23 cellular contexts compared by ENCODE assay signal in genomic region chr7:101747758-101748345, GRCh38.
DNase-seq lines count a peak whose midpoint lies in the region; ATAC-seq, FAIRE-seq and TF ChIP-seq lines count a peak whose summit lies in the region.
"Had no signal": no experiment of that assay in that cellular context is flagged by ENCODE, and none has a peak within 500 bp of the region (broad histone marks: within the 10 kb centered on the region; RNA-seq: fewer than 3 reads in every experiment).

No MANE protein-coding gene starts in this region.

- H2AFZ ChIP-seq in OCI-LY3 (ENCODE audit: low read depth, low read length): no peak overlapping the region
- no peak overlapping the region for H2AFZ ChIP-seq in HepG2 (ENCODE audit: low read length)
- H2AFZ ChIP-seq: GM23248 had no signal

- H3K4me3 Mint-ChIP-seq in stimulated activated naive CD8-positive, alpha-beta T cell treated with anti-CD3 and anti-CD28 coated beads, Interleukin-15, amount 100 ng/mL, for 72 hours: no peak overlapping the region
- peak overlapping the region; percentile 22 for H3K4me3 Mint-ChIP-seq in mesothelial cell of epicardium
- H3K4me3 Mint-ChIP-seq: CD8-positive, alpha-beta T cell had no signal

- H3K4me3 ChIP-seq in OCI-LY3 (ENCODE audit: low read length): no peak overlapping the region; the same call in 1 of the 2 replicates
- no peak overlapping the region for H3K4me3 ChIP-seq in uterus
- no peak overlapping the region for H3K4me3 ChIP-seq in HepG2 (replicated peaks in 1 of 3; ENCODE audit: insufficient read depth in 1 of 3, low read depth in 2 of 3, low read length in 3 of 3)
- H3K4me3 ChIP-seq: BLaER1 treated with 17β-estradiol and CSF1 and Interleukin-3, amounts not matched to agents 10 nM and 100 nM; GM23248 had no signal

- H3K9me3 Mint-ChIP-seq in stimulated activated naive CD8-positive, alpha-beta T cell treated with anti-CD3 and anti-CD28 coated beads, Interleukin-15, amount 100 ng/mL, for 72 hours: no peaks in the 10 kb centered on the region
- H3K9me3 Mint-ChIP-seq in mesothelial cell of epicardium: no peaks in the 10 kb centered on the region
- H3K9me3 Mint-ChIP-seq: CD8-positive, alpha-beta T cell had no signal

- H3K79me2 ChIP-seq in OCI-LY3 (ENCODE audit: low read length): no peaks in the 10 kb centered on the region
- H3K79me2 ChIP-seq in HepG2 (ENCODE audit: insufficient read depth, low read length): no peaks in the 10 kb centered on the region

- H3K9ac ChIP-seq in OCI-LY3 (ENCODE audit: low read length) (peak overlapping the region; percentile 46; the same call in 1 of the 2 replicates), HepG2 (ENCODE audit: insufficient read depth, low read depth, low read length) (no peak overlapping the region)
- H3K9ac ChIP-seq: BLaER1 treated with 17β-estradiol and CSF1 and Interleukin-3, amounts not matched to agents 10 nM and 100 nM; GM23248 had no signal

- intact Hi-C loops in uterus (cut with DNase I; ENCODE audit: low total_unique reads) (loop anchor here (10.0 kb wide), 1 partner anchor 57 kb away; no protein-coding TSS in a partner anchor), HepG2 (cut with micrococcal nuclease; ENCODE audit: unreplicated experiment) (no loop called here)

- POLR2A ChIA-PET in HepG2 (lab: Yijun Ruan, JAX): no interaction called here

- in situ Hi-C loops in HepG2 (cut with HindIII; ENCODE audit: extremely low pct_ligation_motif_present, low pct_unique_long_range_greater_than_20kb): no loop called here

- no peak for DNase-seq in stimulated activated naive CD8-positive, alpha-beta T cell treated with anti-CD3 and anti-CD28 coated beads, Interleukin-15, amount 100 ng/mL, for 72 hours
- DNase-seq in stimulated activated naive CD8-positive, alpha-beta T cell treated with anti-CD3 and anti-CD28 coated beads, Interleukin-15, Interleukin-2, amounts not matched to agents 100 U/mL and 50 U/mL, for 24 hours: no peak
- peak; percentile 39 to 67 for DNase-seq in mesothelial cell of epicardium (ENCODE audit: low spot score in 2 of 2, unreplicated experiment in 2 of 2)
- DNase-seq in uterus: no peak
- DNase-seq in activated CD4-positive, alpha-beta T cell treated with anti-CD3 and anti-CD28 coated beads, Interleukin-2, amount 50 U/mL, for 48 hours: no peak
- no peak for DNase-seq in HepG2 (ENCODE audit: low spot score)
- DNase-seq in urothelium cell line (ENCODE audit: low spot score): no peak
- DNase-seq: Calu3; CD8-positive, alpha-beta T cell; DMS53; GM23248; KG1; NCI-H1436; NCI-H2029; NCI-H345; NCI-H526; NK-92 treated with Interleukin-12 subunit alpha and Interleukin-12 subunit beta, amount 100 ng/mL, for 24 hours; OCI-M1; Right ventricle myocardium superior had no signal

- no peak for TF ChIP-seq EP300 in HepG2 (IDR thresholded peaks at IDR 0.05; ENCODE audit: low read depth in 2 of 2, low read length in 2 of 2)
- TF ChIP-seq EP300 in HepG2 (CRISPR knock-in tag; IDR thresholded peaks at IDR 0.05; ENCODE audit: borderline replicate concordance): no peak

- no peaks in the 10 kb centered on the region for H4K20me1 ChIP-seq in OCI-LY3 (ENCODE audit: insufficient read depth, low read length)
- no peaks in the 10 kb centered on the region for H4K20me1 ChIP-seq in HepG2 (ENCODE audit: insufficient read depth, low read length)
- H4K20me1 ChIP-seq: BLaER1 treated with 17β-estradiol and CSF1 and Interleukin-3, amounts not matched to agents 10 nM and 100 nM had no signal

- CTCF ChIA-PET in HepG2 (lab: Yijun Ruan, JAX; ENCODE audit: low intra/inter-chr PET ratio, low total read pairs): no interaction called here

- no peaks in the 10 kb centered on the region for H3K9me3 ChIP-seq in OCI-LY3 (ENCODE audit: insufficient read depth, low read length)
- no peaks in the 10 kb centered on the region for H3K9me3 ChIP-seq in uterus
- no peaks in the 10 kb centered on the region for H3K9me3 ChIP-seq in HepG2 (ENCODE audit: low read length)
- H3K9me3 ChIP-seq: BLaER1 treated with 17β-estradiol and CSF1 and Interleukin-3, amounts not matched to agents 10 nM and 100 nM had no signal

- no peaks in the 10 kb centered on the region for H3K36me3 Mint-ChIP-seq in mesothelial cell of epicardium
- H3K36me3 Mint-ChIP-seq: CD8-positive, alpha-beta T cell had no signal

- TF ChIP-seq POLR2A in uterus (IDR thresholded peaks at IDR 0.05) (no peak), HepG2 (IDR thresholded peaks at IDR 0.05; ENCODE audit: insufficient read depth in 1 of 2, low read depth in 2 of 2, low read length in 2 of 2) (no peak)

- H3K27me3 ChIP-seq in OCI-LY3 (ENCODE audit: low read depth, low read length): no peaks in the 10 kb centered on the region
- H3K27me3 ChIP-seq in uterus: no peaks in the 10 kb centered on the region
- peaks cover 5 to 48% of the 10 kb centered on the region in 2 experiments; a peak in 3 of 5 replicates for H3K27me3 ChIP-seq in HepG2 (ENCODE audit: control insufficient read depth in 1 of 2, insufficient read depth in 2 of 2, low read length in 2 of 2)
- H3K27me3 ChIP-seq: BLaER1 treated with 17β-estradiol and CSF1 and Interleukin-3, amounts not matched to agents 10 nM and 100 nM had no signal

- no peak for TF ChIP-seq CTCF in OCI-LY3 (IDR thresholded peaks at IDR 0.05; ENCODE audit: low read depth, low read length)
- TF ChIP-seq CTCF in mesothelial cell of epicardium (IDR thresholded peaks at IDR 0.05; ENCODE audit: unreplicated experiment): no peak
- no peak for TF ChIP-seq CTCF in uterus (IDR thresholded peaks at IDR 0.05)
- TF ChIP-seq CTCF in HepG2 (CRISPR knock-in tag; IDR thresholded peaks at IDR 0.05): no peak

- peaks cover 38% of the 10 kb centered on the region for H3K4me1 Mint-ChIP-seq in stimulated activated naive CD8-positive, alpha-beta T cell treated with anti-CD3 and anti-CD28 coated beads, Interleukin-15, amount 100 ng/mL, for 72 hours
- peaks cover 20% of the 10 kb centered on the region for H3K4me1 Mint-ChIP-seq in mesothelial cell of epicardium

- peak overlapping the region; percentile 76 for H3K4me2 ChIP-seq in OCI-LY3 (ENCODE audit: low read length)
- no peak overlapping the region for H3K4me2 ChIP-seq in HepG2 (ENCODE audit: low read depth, low read length)

- TF ChIP-seq RAD21 in HepG2 (CRISPR knock-in tag; IDR thresholded peaks at IDR 0.05): no peak

- FAIRE-seq in HepG2 (lab: Jason Lieb, UNC): no peak
- no peak for FAIRE-seq in urothelium cell line (lab: Jason Lieb, UNC)
- FAIRE-seq: A204.1, GM12892 had no signal

- H3K36me3 ChIP-seq in OCI-LY3 (replicated peaks; ENCODE audit: low read depth, low read length) (no peaks in the 10 kb centered on the region), uterus (no peaks in the 10 kb centered on the region), HepG2 (replicated peaks in 1 of 2; ENCODE audit: control insufficient read depth in 1 of 2, insufficient read depth in 2 of 2, low read length in 2 of 2) (no peaks in the 10 kb centered on the region)
- H3K36me3 ChIP-seq: BLaER1 treated with 17β-estradiol and CSF1 and Interleukin-3, amounts not matched to agents 10 nM and 100 nM had no signal

- peak; percentile 10 for ATAC-seq in stimulated activated naive CD8-positive, alpha-beta T cell treated with anti-CD3 and anti-CD28 coated beads, Interleukin-15, amount 100 ng/mL, for 72 hours
- ATAC-seq in stimulated activated naive CD8-positive, alpha-beta T cell treated with anti-CD3 and anti-CD28 coated beads, Interleukin-15, Interleukin-2, amounts not matched to agents 100 U/mL and 50 U/mL, for 24 hours: no peak
- no peak for ATAC-seq in HepG2
- ATAC-seq: CD8-positive, alpha-beta T cell had no signal

- WGBS in HepG2 (ENCODE audit: low lambda C conversion rate): 40% methylated on average over 13 of the region's 17 CpGs

- BruUV-seq in HepG2 (replicated peaks; lab: Mats Ljungman, UMichigan): no TSS peak

- H3K4me1 ChIP-seq in OCI-LY3 (ENCODE audit: low read length) (peaks cover 57% of the 10 kb centered on the region), uterus (no peaks in the 10 kb centered on the region), HepG2 (ENCODE audit: insufficient read depth, low read length) (peaks cover 8% of the 10 kb centered on the region)

- no peak overlapping the region for H3K27ac Mint-ChIP-seq in stimulated activated naive CD8-positive, alpha-beta T cell treated with anti-CD3 and anti-CD28 coated beads, Interleukin-15, amount 100 ng/mL, for 72 hours
- H3K27ac Mint-ChIP-seq in mesothelial cell of epicardium: peak overlapping the region; percentile 85
- H3K27ac Mint-ChIP-seq: CD8-positive, alpha-beta T cell had no signal

- H3K27ac ChIP-seq in OCI-LY3 (ENCODE audit: low read length) (peak overlapping the region; percentile 88), uterus (no peak overlapping the region), HepG2 (ENCODE audit: extremely low read length, insufficient read depth, low read length) (no peak overlapping the region)
- H3K27ac ChIP-seq: GM23248 had no signal

- H3K27me3 Mint-ChIP-seq in stimulated activated naive CD8-positive, alpha-beta T cell treated with anti-CD3 and anti-CD28 coated beads, Interleukin-15, amount 100 ng/mL, for 72 hours: no peaks in the 10 kb centered on the region
- H3K27me3 Mint-ChIP-seq in mesothelial cell of epicardium (ENCODE audit: low read depth): peaks cover 3% of the 10 kb centered on the region

TF ChIP-seq in HepG2, 621 proteins besides CTCF, POLR2A, EP300 and RAD21 (continues in another document):
- no peak for TF ChIP-seq CHCHD3 (CRISPR knock-in tag; IDR thresholded peaks at IDR 0.05)
- no peak for TF ChIP-seq NFE2 (CRISPR knock-in tag; IDR thresholded peaks at IDR 0.05)
- TF ChIP-seq POLR2AphosphoS5 (IDR thresholded peaks at IDR 0.05; ENCODE audit: low read depth, low read length): no peak
- TF ChIP-seq PHF21A (CRISPR knock-in tag; IDR thresholded peaks at IDR 0.05): no peak

Comparison
In these comparisons a context has a peak if more than half of its experiments do, and no peak if none do; other contexts are left out.
1. DNase-seq: peak in mesothelial cell of epicardium (2 of 2); none in stimulated activated naive CD8-positive, alpha-beta T cell treated with anti-CD3 and anti-CD28 coated beads, Interleukin-15, amount 100 ng/mL, for 72 hours (0 of 2), stimulated activated naive CD8-positive, alpha-beta T cell treated with anti-CD3 and anti-CD28 coated beads, Interleukin-15, Interleukin-2, amounts not matched to agents 100 U/mL and 50 U/mL, for 24 hours (single experiment), uterus (0 of 2), activated CD4-positive, alpha-beta T cell treated with anti-CD3 and anti-CD28 coated beads, Interleukin-2, amount 50 U/mL, for 48 hours (0 of 2), HepG2 (single experiment) and urothelium cell line (single experiment).